ENCODE assay signal across 24 cellular contexts in genomic region chr9:35269919-35270318, GRCh38.
"Had no signal": no experiment of that assay in that cellular context is flagged by ENCODE, and none has a peak within 500 bp of the region (broad histone marks: within the 10 kb centered on the region; RNA-seq: fewer than 3 reads in every experiment).

No MANE protein-coding gene starts in this region.

- FAIRE-seq: endometrium had no signal

- ATAC-seq: activated CD8-positive, alpha-beta T cell treated with anti-CD3 and anti-CD28 coated beads, Interleukin-2, amount 10 ng/mL, durations not matched to agents 7 days and 5 days; body of pancreas; naive thymus-derived CD4-positive, alpha-beta T cell had no signal

- H3K4me3 Mint-ChIP-seq: activated CD4-positive, alpha-beta T cell treated with anti-CD3 and anti-CD28 coated beads, Interleukin-2, amount 10 ng/mL, durations not matched to agents 7 days and 5 days; activated CD8-positive, alpha-beta T cell treated with anti-CD3 and anti-CD28 coated beads, Interleukin-2, amount 10 ng/mL, durations not matched to agents 7 days and 5 days; activated naive CD4-positive, alpha-beta T cell treated with anti-CD3 and anti-CD28 coated beads, Interleukin-2, amount 50 U/mL, for 24 hours; naive thymus-derived CD4-positive, alpha-beta T cell; neural crest cell; stimulated activated naive CD8-positive, alpha-beta T cell treated with anti-CD3 and anti-CD28 coated beads, Interleukin-15, Interleukin-2, amounts not matched to agents 100 ng/mL and 50 ng/mL, for 24 hours had no signal

- H3K27ac Mint-ChIP-seq: activated CD4-positive, alpha-beta T cell treated with anti-CD3 and anti-CD28 coated beads, Interleukin-2, amount 10 ng/mL, durations not matched to agents 7 days and 5 days; activated CD8-positive, alpha-beta T cell treated with anti-CD3 and anti-CD28 coated beads, Interleukin-2, amount 10 ng/mL, durations not matched to agents 7 days and 5 days; activated naive CD4-positive, alpha-beta T cell treated with anti-CD3 and anti-CD28 coated beads, Interleukin-2, amount 50 U/mL, for 24 hours; naive thymus-derived CD4-positive, alpha-beta T cell; stimulated activated naive CD8-positive, alpha-beta T cell treated with anti-CD3 and anti-CD28 coated beads, Interleukin-15, Interleukin-2, amounts not matched to agents 100 ng/mL and 50 ng/mL, for 24 hours had no signal

- H3K4me3 ChIP-seq: body of pancreas, cardiac muscle cell, thyroid gland, vagina had no signal

- DNase-seq: activated CD4-positive, alpha-beta T cell treated with anti-CD3 and anti-CD28 coated beads, Interleukin-2, amount 10 ng/mL, durations not matched to agents 7 days and 5 days; activated CD4-positive, CD25-positive, alpha-beta regulatory T cell treated with anti-CD3 and anti-CD28 coated beads, Interleukin-2, amount 50 U/mL, for 72 hours; activated CD8-positive, alpha-beta T cell treated with anti-CD3 and anti-CD28 coated beads, Interleukin-2, amount 10 ng/mL, durations not matched to agents 7 days and 5 days; activated gamma-delta T cell treated with Interleukin-2 at 50 U/mL for 16 hours; activated T-cell treated with anti-CD3 and anti-CD28 coated beads, Interleukin-2, amount 50 U/mL, for 1 hour; anterior cingulate cortex; body of pancreas; effector CD4-positive, alpha-beta T cell; foreskin melanocyte; glutamatergic neuron; hypothalamus; naive thymus-derived CD4-positive, alpha-beta T cell; occipital lobe; retina; substantia nigra; T-helper 2 cell; thyroid gland; WERI-Rb-1 had no signal

- H3K27ac ChIP-seq: body of pancreas, cardiac muscle cell, vagina, WERI-Rb-1 had no signal

- H3K4me1 Mint-ChIP-seq: activated CD4-positive, alpha-beta T cell treated with anti-CD3 and anti-CD28 coated beads, Interleukin-2, amount 10 ng/mL, durations not matched to agents 7 days and 5 days; naive thymus-derived CD4-positive, alpha-beta T cell; neural crest cell had no signal

- H3K36me3 ChIP-seq: cardiac muscle cell, thyroid gland, vagina, WERI-Rb-1 had no signal

- H3K9me3 Mint-ChIP-seq: activated CD4-positive, alpha-beta T cell treated with anti-CD3 and anti-CD28 coated beads, Interleukin-2, amount 10 ng/mL, durations not matched to agents 7 days and 5 days; activated naive CD4-positive, alpha-beta T cell treated with anti-CD3 and anti-CD28 coated beads, Interleukin-2, amount 50 U/mL, for 24 hours; naive thymus-derived CD4-positive, alpha-beta T cell; neural crest cell; stimulated activated naive CD8-positive, alpha-beta T cell treated with anti-CD3 and anti-CD28 coated beads, Interleukin-15, Interleukin-2, amounts not matched to agents 100 ng/mL and 50 ng/mL, for 24 hours had no signal

- H3K36me3 Mint-ChIP-seq: activated naive CD4-positive, alpha-beta T cell treated with anti-CD3 and anti-CD28 coated beads, Interleukin-2, amount 50 U/mL, for 24 hours; naive thymus-derived CD4-positive, alpha-beta T cell had no signal

- H3K4me1 ChIP-seq: body of pancreas, thyroid gland, vagina had no signal

- H3K9me3 ChIP-seq: body of pancreas, thyroid gland, vagina had no signal

- H3K27me3 ChIP-seq: body of pancreas, cardiac muscle cell, thyroid gland, vagina had no signal
